Comparison of ENCODE assay signal across 9 cellular contexts in the genomic region with DNA sequence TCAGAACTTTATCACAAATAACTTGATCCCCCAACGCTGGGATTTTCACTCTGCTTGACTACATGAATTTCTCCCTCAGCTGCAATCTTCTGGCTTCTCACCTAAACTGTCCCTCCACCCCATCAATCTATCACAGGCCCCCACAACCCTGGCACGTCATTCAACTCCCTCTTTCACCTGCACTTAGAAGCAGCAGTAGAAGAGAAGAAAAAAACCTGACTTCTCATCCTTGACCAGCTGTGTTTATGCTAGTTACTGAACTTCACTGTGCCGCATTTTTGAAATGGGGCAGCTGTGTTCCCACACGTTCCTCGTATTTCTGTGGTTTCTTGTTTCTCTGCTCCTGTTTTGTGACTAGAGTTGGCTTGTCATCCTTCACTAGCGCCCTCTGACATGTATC. TPM values are rescaled to one million over a fixed set of nuclear protein-coding genes. Genes with fewer than 3 reads are reported as not detected.
DNase-seq lines count a peak whose midpoint lies in the region; ATAC-seq and TF ChIP-seq lines count a peak whose summit lies in the region.
"Had no signal": no experiment of that assay in that cellular context is flagged by ENCODE, and none has a peak within 500 bp of the region (broad histone marks: within the 10 kb centered on the region; RNA-seq: fewer than 3 reads in every experiment).

No MANE protein-coding gene starts in this region.

- WGBS in tibial nerve, 2 donors: 50 to 63% methylated on average over 6 of the region's 6 CpGs

- no peaks in the 10 kb centered on the region for H3K9me3 ChIP-seq in adipocyte (ENCODE audit: control insufficient read depth, low read length)
- H3K9me3 ChIP-seq in osteoblast (ENCODE audit: low read depth, low read length): no peaks in the 10 kb centered on the region
- H3K9me3 ChIP-seq in tibial nerve: no peaks in the 10 kb centered on the region

- ATAC-seq in GM18519 (IDR thresholded peaks at IDR 0.05; ENCODE audit: low FRiP score, unreplicated experiment) (peak; percentile 42), HG02798 (IDR thresholded peaks at IDR 0.05; ENCODE audit: poor library complexity, unreplicated experiment) (peak; percentile 67)
- no peak for ATAC-seq in natural killer cell treated with Interleukin-12 subunit alpha and Interleukin-12 subunit beta and Interleukin-15 and Interleukin-18, amount 100 ng/mL, for 72 hours

- peaks cover 11 to 19% of the 10 kb centered on the region in 2 donors for H3K4me1 Mint-ChIP-seq in natural killer cell treated with Interleukin-12 subunit alpha and Interleukin-12 subunit beta and Interleukin-15 and Interleukin-18, amount 100 ng/mL, for 72 hours (ENCODE audit: low read depth in 2 of 2)

- H3K27ac ChIP-seq in osteoblast (ENCODE audit: low read depth, low read length): no peak overlapping the region
- H3K27ac ChIP-seq in tibial nerve: no peak overlapping the region

- H3K27me3 ChIP-seq in adipocyte (replicated peaks; ENCODE audit: control insufficient read depth, insufficient read depth, low read length): no peaks in the 10 kb centered on the region
- H3K27me3 ChIP-seq in osteoblast (ENCODE audit: insufficient read depth, low read length): no peaks in the 10 kb centered on the region
- H3K27me3 ChIP-seq in tibial nerve: no peaks in the 10 kb centered on the region

- H2AFZ ChIP-seq in osteoblast (ENCODE audit: low read length): peak overlapping the region; percentile 52

- H4K20me1 ChIP-seq in osteoblast (ENCODE audit: insufficient read depth, low read length): no peaks in the 10 kb centered on the region

- no peak for TF ChIP-seq EP300 in tibial nerve (IDR thresholded peaks at IDR 0.05)

- H3K36me3 ChIP-seq in adipocyte (ENCODE audit: control insufficient read depth, insufficient read depth, low read length, severe bottlenecking) (no peaks in the 10 kb centered on the region), osteoblast (ENCODE audit: insufficient read depth, low read length) (no peaks in the 10 kb centered on the region), tibial nerve (no peaks in the 10 kb centered on the region)

- DNase-seq in adipocyte (ENCODE audit: low read depth): peak; percentile 43
- no peak for DNase-seq in osteoblast (ENCODE audit: insufficient read length, low spot score, missing footprints)
- no peak for DNase-seq in tibial nerve (ENCODE audit: low spot score in 2 of 2)
- DNase-seq in cerebellar nuclear complex (lab: John Stamatoyannopoulos, UW): no peak
- no peak for DNase-seq in NCI-H2196 treated with DMSO at 0.1 percent for 48 hours (lab: John Stamatoyannopoulos, UW; ENCODE audit: unreplicated experiment)
- no peak for DNase-seq in natural killer cell treated with Interleukin-12 subunit alpha and Interleukin-12 subunit beta and Interleukin-15 and Interleukin-18, amount 100 ng/mL, for 72 hours (ENCODE audit: low spot score)

- no peak overlapping the region for H3K9ac ChIP-seq in adipocyte (ENCODE audit: low read length)

- H3K79me2 ChIP-seq in osteoblast (ENCODE audit: insufficient read depth, low read length): no peaks in the 10 kb centered on the region

- no peak overlapping the region for H3K4me3 Mint-ChIP-seq in natural killer cell treated with Interleukin-12 subunit alpha and Interleukin-12 subunit beta and Interleukin-15 and Interleukin-18, amount 100 ng/mL, for 72 hours

- H3K4me3 ChIP-seq in adipocyte (ENCODE audit: low read length) (no peak overlapping the region), osteoblast (ENCODE audit: insufficient read depth, low read length) (no peak overlapping the region), tibial nerve (no peak overlapping the region)

- H3K27ac Mint-ChIP-seq in natural killer cell treated with Interleukin-12 subunit alpha and Interleukin-12 subunit beta and Interleukin-15 and Interleukin-18, amount 100 ng/mL, for 72 hours: no peak overlapping the region
- H3K27ac Mint-ChIP-seq: activated T-helper 2 cell treated with anti-CD3 and anti-CD28 coated beads, Interferon-gamma antibody, Interleukin-2, Interleukin-4, amounts not matched to agents 10 μg/mL and 5 μg/mL and 100 μg/mL, durations not matched to agents 14 hours and 24 hours and 36 hours had no signal

- no peak for TF ChIP-seq POLR2A in tibial nerve (IDR thresholded peaks at IDR 0.05)

- H3K27me3 Mint-ChIP-seq in natural killer cell treated with Interleukin-12 subunit alpha and Interleukin-12 subunit beta and Interleukin-15 and Interleukin-18, amount 100 ng/mL, for 72 hours: no peaks in the 10 kb centered on the region

- no peaks in the 10 kb centered on the region for H3K9me3 Mint-ChIP-seq in natural killer cell treated with Interleukin-12 subunit alpha and Interleukin-12 subunit beta and Interleukin-15 and Interleukin-18, amount 100 ng/mL, for 72 hours
- H3K9me3 Mint-ChIP-seq: activated T-helper 2 cell treated with anti-CD3 and anti-CD28 coated beads, Interferon-gamma antibody, Interleukin-2, Interleukin-4, amounts not matched to agents 10 μg/mL and 5 μg/mL and 100 μg/mL, durations not matched to agents 14 hours and 24 hours and 36 hours had no signal

- H3K4me2 ChIP-seq in osteoblast (ENCODE audit: insufficient read depth, low read length): no peak overlapping the region

- H3K4me1 ChIP-seq in adipocyte (ENCODE audit: control insufficient read depth, insufficient read depth, low read length) (peaks cover 1% of the 10 kb centered on the region), osteoblast (ENCODE audit: insufficient read depth, low read length) (no peaks in the 10 kb centered on the region), tibial nerve (peaks cover 0 to 9% (median 3%) of the 10 kb centered on the region in 4 donors)

- no peaks in the 10 kb centered on the region for H3K36me3 Mint-ChIP-seq in natural killer cell treated with Interleukin-12 subunit alpha and Interleukin-12 subunit beta and Interleukin-15 and Interleukin-18, amount 100 ng/mL, for 72 hours

- TF ChIP-seq CTCF in osteoblast (IDR thresholded peaks at IDR 0.05; ENCODE audit: extremely low read depth, low read depth, low read length) (no peak), tibial nerve (IDR thresholded peaks at IDR 0.05) (no peak)

RNA-seq across cellular contexts. Expression of a gene that starts 35.0 kb away (rescaled TPM):
- total RNA-seq in osteoblast: 19.2 and 21.2 TPM in 2 replicates
- 10 to 100 TPM; 32.6 to 49.8 (median 39.9) TPM for total RNA-seq in tibial nerve
- 10 to 100 TPM; 42.6 to 76.9 TPM for total RNA-seq in natural killer cell treated with Interleukin-12 subunit alpha and Interleukin-12 subunit beta and Interleukin-15 and Interleukin-18, amount 100 ng/mL, for 72 hours

Comparison
In these comparisons a context has a peak if more than half of its experiments do, and no peak if none do; other contexts are left out.
1. ATAC-seq: peak in GM18519 (single experiment) and HG02798 (single experiment); none in natural killer cell treated with Interleukin-12 subunit alpha and Interleukin-12 subunit beta and Interleukin-15 and Interleukin-18, amount 100 ng/mL, for 72 hours (0 of 2).